ENCODE assay signal across 8 cellular contexts in genomic region chr7:149624006-149624405, GRCh38.
DNase-seq lines count a peak whose midpoint lies in the region; ATAC-seq and TF ChIP-seq lines count a peak whose summit lies in the region.

No MANE protein-coding gene starts in this region.

- no peak for TF ChIP-seq POLR2A in adrenal gland (IDR thresholded peaks at IDR 0.05)

- H3K4me1 ChIP-seq in adrenal gland (replicated peaks in 1 of 2) (peaks cover 10 to 21% of the 10 kb centered on the region in 2 donors), iPS DF 6.9 (ENCODE audit: control insufficient read depth, insufficient read depth, low read length) (0 out of 2 replicates have a peak, but pooled peaks cover 1% of the 10 kb centered on the region), skeletal muscle tissue (ENCODE audit: control insufficient read depth in 3 of 3, insufficient read depth in 3 of 3, low read length in 3 of 3) (peaks cover 10 to 22% (median 18%) of the 10 kb centered on the region in 3 donors)

- TF ChIP-seq CTCF in adrenal gland (IDR thresholded peaks at IDR 0.05) = no peak

- peak; percentile 63 for DNase-seq in DMS53 (lab: John Stamatoyannopoulos, UW)
- DNase-seq in DMS53 treated with DMSO at 0.1 percent for 48 hours (lab: John Stamatoyannopoulos, UW; ENCODE audit: unreplicated experiment) = no peak
- no peak for DNase-seq in SK-N-MC (ENCODE audit: low read depth, low spot score)
- DNase-seq in adrenal gland = peak; percentile 27 to 55 (median 32)
- DNase-seq in iPS DF 6.9 (ENCODE audit: low read depth, low spot score) = no peak

- H3K9me3 ChIP-seq in SK-N-MC (ENCODE audit: low read depth, low read length) (no peaks in the 10 kb centered on the region), adrenal gland (replicated peaks in 1 of 3) (no peaks in the 10 kb centered on the region), iPS DF 6.9 (ENCODE audit: control insufficient read depth, insufficient read depth, low read length) (no peaks in the 10 kb centered on the region), skeletal muscle tissue (ENCODE audit: control insufficient read depth in 3 of 3, low read length in 3 of 3) (no peaks in the 10 kb centered on the region)

- H3K9ac ChIP-seq in SK-N-MC (ENCODE audit: insufficient read length) (peak overlapping the region; percentile 89), skeletal muscle tissue (ENCODE audit: low read depth in 1 of 3, low read length in 3 of 3) (peak overlapping the region; percentile 82 to 90 (median 89))

- WGBS in adrenal gland, 4 donors = 1 to 4% (median 1%) methylated on average over 10 to 28 of the region's 28 CpGs
- WGBS in iPS DF 6.9 (ENCODE audit: insufficient coverage, insufficient read length) = no CpG with 5 or more reads among the region's 28 CpGs

- no peak overlapping the region for H3K27ac ChIP-seq in SK-N-MC
- H3K27ac ChIP-seq in adrenal gland = peak overlapping the region in 4 of 5 donors; percentile 75 to 88 (median 87)
- H3K27ac ChIP-seq in iPS DF 6.9 (ENCODE audit: low read length) = no peak overlapping the region
- peak overlapping the region; percentile 89 for H3K27ac ChIP-seq in skeletal muscle tissue (ENCODE audit: low read depth, low read length)

- ATAC-seq in HG02973 (IDR thresholded peaks at IDR 0.05; ENCODE audit: unreplicated experiment) (peak; percentile 13), GM18858 (IDR thresholded peaks at IDR 0.05; ENCODE audit: unreplicated experiment) (no peak)

- H3K4me3 ChIP-seq in SK-N-MC = peak overlapping the region; percentile 92
- H3K4me3 ChIP-seq in adrenal gland = peak overlapping the region; percentile 45 to 99 (median 84)
- H3K4me3 ChIP-seq in iPS DF 6.9 (ENCODE audit: low read length) = peak overlapping the region; percentile 99
- peak overlapping the region; percentile 84 to 93 (median 90) for H3K4me3 ChIP-seq in skeletal muscle tissue (ENCODE audit: low read length in 3 of 3)

- H3K27me3 ChIP-seq in adrenal gland (no peaks in the 10 kb centered on the region), iPS DF 6.9 (ENCODE audit: control insufficient read depth, insufficient read depth, low read length) (no peaks in the 10 kb centered on the region), skeletal muscle tissue (ENCODE audit: control insufficient read depth in 3 of 3, insufficient read depth in 3 of 3, low read length in 3 of 3) (no peaks in the 10 kb centered on the region)

- intact Hi-C loops in adrenal gland (cut with DNase I) = loop anchor here in 1 of 2 donors (10.0 kb wide), 1 partner anchor 129 kb away; the partner anchor contains the start of gene ZNF746

- H3K36me3 ChIP-seq in SK-N-MC (ENCODE audit: insufficient read depth, low read length) (peaks cover 22% of the 10 kb centered on the region), adrenal gland (replicated peaks in 1 of 2) (peaks cover 0 to 23% of the 10 kb centered on the region in 2 donors), iPS DF 6.9 (ENCODE audit: control insufficient read depth, insufficient read depth, low read length) (peaks cover 14% of the 10 kb centered on the region), skeletal muscle tissue (ENCODE audit: control insufficient read depth in 3 of 3, insufficient read depth in 3 of 3, low read length in 3 of 3) (peaks cover 14 to 22% (median 21%) of the 10 kb centered on the region in 3 donors)

Comparison
In these comparisons a context has a peak if more than half of its experiments do, and no peak if none do; other contexts are left out.
1. DNase-seq: peak in DMS53 (single experiment) and adrenal gland (7 of 7); none in DMS53 treated with DMSO at 0.1 percent for 48 hours (single experiment), SK-N-MC (single experiment) and iPS DF 6.9 (single experiment).
2. H3K27ac ChIP-seq: peak in adrenal gland (4 of 5) and skeletal muscle tissue (single experiment); none in SK-N-MC (single experiment) and iPS DF 6.9 (single experiment).
3. Peak in every context shown above with its lines, with median percentiles within 50 percentile points of each other: H3K4me3 ChIP-seq.